ENCODE assay signal across 17 cellular contexts in the genomic region with DNA sequence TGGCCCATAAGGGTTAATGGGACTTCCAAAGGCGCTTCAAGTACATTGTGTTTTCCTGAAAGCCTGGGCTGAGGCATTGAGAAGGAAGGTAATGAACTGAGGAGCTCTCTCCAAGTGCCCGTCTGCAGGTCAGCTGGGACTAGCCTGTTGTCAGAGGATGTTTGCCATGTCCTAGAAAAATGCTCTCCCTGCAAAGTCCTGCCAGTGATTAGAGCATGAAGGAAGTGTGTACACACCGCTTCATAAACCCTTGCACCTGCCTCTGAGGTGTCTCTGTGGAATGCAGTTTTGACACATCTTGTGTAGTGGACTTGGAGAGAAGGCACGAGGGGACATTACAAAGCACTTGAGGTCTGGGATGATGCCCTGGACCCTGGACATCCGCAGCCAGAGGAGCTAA.
DNase-seq lines count a peak whose midpoint lies in the region; ATAC-seq and TF ChIP-seq lines count a peak whose summit lies in the region.
"Had no signal": no experiment of that assay in that cellular context is flagged by ENCODE, and none has a peak within 500 bp of the region (broad histone marks: within the 10 kb centered on the region; RNA-seq: fewer than 3 reads in every experiment).

No MANE protein-coding gene starts in this region.

- H3K4me3 Mint-ChIP-seq in activated T-helper 2 cell treated with anti-CD3 and anti-CD28 coated beads, Interferon-gamma antibody, Interleukin-2, Interleukin-4, amounts not matched to agents 10 μg/mL and 5 μg/mL and 100 μg/mL, durations not matched to agents 14 hours and 24 hours and 36 hours (ENCODE audit: low read depth) = no peak overlapping the region
- H3K4me3 Mint-ChIP-seq: CD8-positive, alpha-beta T cell had no signal

- H3K9me3 Mint-ChIP-seq in activated T-helper 2 cell treated with anti-CD3 and anti-CD28 coated beads, Interferon-gamma antibody, Interleukin-2, Interleukin-4, amounts not matched to agents 10 μg/mL and 5 μg/mL and 100 μg/mL, durations not matched to agents 14 hours and 24 hours and 36 hours = peaks cover 20% of the 10 kb centered on the region

- no peak overlapping the region for H3K27ac ChIP-seq in RWPE2 (ENCODE audit: poor library complexity, severe bottlenecking)
- H3K27ac ChIP-seq: BLaER1, Peyer's patch had no signal

- no peak overlapping the region for H3K27ac Mint-ChIP-seq in activated T-helper 2 cell treated with anti-CD3 and anti-CD28 coated beads, Interferon-gamma antibody, Interleukin-2, Interleukin-4, amounts not matched to agents 10 μg/mL and 5 μg/mL and 100 μg/mL, durations not matched to agents 14 hours and 24 hours and 36 hours
- H3K27ac Mint-ChIP-seq: CD8-positive, alpha-beta T cell had no signal

- no peaks in the 10 kb centered on the region for H3K9me3 ChIP-seq in RWPE2 (ENCODE audit: severe bottlenecking)
- H3K9me3 ChIP-seq: Peyer's patch had no signal

- H3K4me3 ChIP-seq in RWPE2 (ENCODE audit: severe bottlenecking) = no peak overlapping the region
- H3K4me3 ChIP-seq in kidney epithelial cell (ENCODE audit: low read depth, low read length) = no peak overlapping the region
- H3K4me3 ChIP-seq: BLaER1, Peyer's patch had no signal

- H3K36me3 ChIP-seq in RWPE2 (ENCODE audit: low read depth) (no peaks in the 10 kb centered on the region), kidney epithelial cell (ENCODE audit: control insufficient read depth, insufficient read depth, low read length) (no peaks in the 10 kb centered on the region)
- H3K36me3 ChIP-seq: BLaER1, Peyer's patch had no signal

- TF ChIP-seq CTCF in RWPE2 (IDR thresholded peaks at IDR 0.05; ENCODE audit: poor library complexity, severe bottlenecking) (no peak), kidney epithelial cell (IDR thresholded peaks at IDR 0.05; ENCODE audit: insufficient read depth, low read length, poor library complexity, severe bottlenecking) (no peak)

- no peaks in the 10 kb centered on the region for H3K4me1 Mint-ChIP-seq in activated T-helper 2 cell treated with anti-CD3 and anti-CD28 coated beads, Interferon-gamma antibody, Interleukin-2, Interleukin-4, amounts not matched to agents 10 μg/mL and 5 μg/mL and 100 μg/mL, durations not matched to agents 14 hours and 24 hours and 36 hours (ENCODE audit: low read depth)

- 0 out of 3 replicates have a peak, but pooled peaks have one; percentile 17 for ATAC-seq in RWPE2 (ENCODE audit: low read depth)
- no peak for ATAC-seq in GM18511 (IDR thresholded peaks at IDR 0.05; ENCODE audit: unreplicated experiment)
- ATAC-seq in esophagus mucosa = no peak
- ATAC-seq: CD8-positive, alpha-beta T cell; Right ventricle myocardium inferior had no signal

- no peaks in the 10 kb centered on the region for H3K27me3 ChIP-seq in RWPE2 (ENCODE audit: insufficient read depth, poor library complexity, severe bottlenecking)
- H3K27me3 ChIP-seq in kidney epithelial cell (ENCODE audit: control insufficient read depth, insufficient read depth, low read length) = no peaks in the 10 kb centered on the region
- H3K27me3 ChIP-seq: BLaER1, Peyer's patch had no signal

- intact Hi-C loops in activated T-helper 2 cell treated with anti-CD3 and anti-CD28 coated beads, Interferon-gamma antibody, Interleukin-2, Interleukin-4, amounts not matched to agents 10 μg/mL and 5 μg/mL and 100 μg/mL, durations not matched to agents 14 hours and 24 hours and 36 hours (cut with micrococcal nuclease) = no loop called here

- DNase-seq in DMS53 (lab: John Stamatoyannopoulos, UW) (peak; percentile 94), NCI-H2196 (lab: John Stamatoyannopoulos, UW; ENCODE audit: unreplicated experiment) (peak; percentile 32), RWPE2 (ENCODE audit: low spot score) (no peak), kidney epithelial cell (ENCODE audit: low read depth) (peak; percentile 21), SHP77 treated with DMSO at 0.1 percent for 48 hours (lab: John Stamatoyannopoulos, UW) (no peak)
- no peak for DNase-seq in activated T-helper 2 cell treated with anti-CD3 and anti-CD28 coated beads, Interferon-gamma antibody, Interleukin-2, Interleukin-4, amounts not matched to agents 10 μg/mL and 5 μg/mL and 100 μg/mL, durations not matched to agents 14 hours and 24 hours and 36 hours (ENCODE audit: low spot score)
- DNase-seq: CD8-positive, alpha-beta T cell; DND-41; KBM-7; NCI-H2081; NCI-H2171 treated with DMSO at 0.1 percent for 48 hours; NK-92 treated with Interleukin-12 subunit alpha and Interleukin-12 subunit beta, amount 100 ng/mL, for 24 hours; Peyer's patch had no signal

- H3K27me3 Mint-ChIP-seq in activated T-helper 2 cell treated with anti-CD3 and anti-CD28 coated beads, Interferon-gamma antibody, Interleukin-2, Interleukin-4, amounts not matched to agents 10 μg/mL and 5 μg/mL and 100 μg/mL, durations not matched to agents 14 hours and 24 hours and 36 hours (ENCODE audit: low read depth) = no peaks in the 10 kb centered on the region

- H3K36me3 Mint-ChIP-seq in activated T-helper 2 cell treated with anti-CD3 and anti-CD28 coated beads, Interferon-gamma antibody, Interleukin-2, Interleukin-4, amounts not matched to agents 10 μg/mL and 5 μg/mL and 100 μg/mL, durations not matched to agents 14 hours and 24 hours and 36 hours (ENCODE audit: low read depth) = no peaks in the 10 kb centered on the region
- H3K36me3 Mint-ChIP-seq: CD8-positive, alpha-beta T cell had no signal

- no peaks in the 10 kb centered on the region for H3K4me1 ChIP-seq in RWPE2 (ENCODE audit: insufficient read depth, poor library complexity, severe bottlenecking)
- H3K4me1 ChIP-seq: Peyer's patch had no signal

Comparison
In these comparisons a context has a peak if more than half of its experiments do, and no peak if none do; other contexts are left out.
1. DNase-seq: peak in DMS53 (single experiment), NCI-H2196 (single experiment) and kidney epithelial cell (single experiment); none in RWPE2 (single experiment), activated T-helper 2 cell treated with anti-CD3 and anti-CD28 coated beads, Interferon-gamma antibody, Interleukin-2, Interleukin-4, amounts not matched to agents 10 μg/mL and 5 μg/mL and 100 μg/mL, durations not matched to agents 14 hours and 24 hours and 36 hours (single experiment) and SHP77 treated with DMSO at 0.1 percent for 48 hours (single experiment).